In genomic region chr7:50492770-50493519, GRCh38 we compare ENCODE assay signal across 29 cellular contexts.
"Had no signal": no experiment of that assay in that cellular context is flagged by ENCODE, and none has a peak within 500 bp of the region (broad histone marks: within the 10 kb centered on the region; RNA-seq: fewer than 3 reads in every experiment).

No MANE protein-coding gene starts in this region.

- H3K27ac ChIP-seq: ascending aorta, heart left ventricle, neural progenitor cell, tibial nerve had no signal

- H3K9me3 Mint-ChIP-seq: activated naive CD4-positive, alpha-beta T cell treated with anti-CD3 and anti-CD28 coated beads, Interleukin-2, amount 10 ng/mL, durations not matched to agents 7 days and 5 days; activated naive CD8-positive, alpha-beta T cell treated with anti-CD3 and anti-CD28 coated beads, Interleukin-2, amount 10 ng/mL, durations not matched to agents 7 days and 5 days; effector memory CD8-positive, alpha-beta T cell; immature natural killer cell; natural killer cell had no signal

- H3K9ac ChIP-seq: neural progenitor cell had no signal

- H3K4me1 Mint-ChIP-seq: activated naive CD8-positive, alpha-beta T cell treated with anti-CD3 and anti-CD28 coated beads, Interleukin-2, amount 10 ng/mL, durations not matched to agents 7 days and 5 days; immature natural killer cell; natural killer cell; T-helper 17 cell had no signal

- H3K27ac Mint-ChIP-seq: activated naive CD4-positive, alpha-beta T cell treated with anti-CD3 and anti-CD28 coated beads, Interleukin-2, amount 10 ng/mL, durations not matched to agents 7 days and 5 days; activated naive CD8-positive, alpha-beta T cell treated with anti-CD3 and anti-CD28 coated beads, Interleukin-2, amount 10 ng/mL, durations not matched to agents 7 days and 5 days; brain; effector memory CD8-positive, alpha-beta T cell; immature natural killer cell; natural killer cell; neural progenitor cell; T-helper 17 cell; WTC11 had no signal

- H3K4me2 ChIP-seq: neural progenitor cell had no signal

- FAIRE-seq: urothelium cell line had no signal

- H3K9me3 ChIP-seq: ascending aorta, tibial nerve had no signal

- H3K4me3 ChIP-seq: ascending aorta, heart left ventricle, neural progenitor cell, tibial nerve had no signal

- H3K27me3 ChIP-seq: ascending aorta, neural progenitor cell, tibial nerve had no signal

- DNase-seq: activated CD4-positive, alpha-beta T cell treated with anti-CD3 and anti-CD28 coated beads for 1 hour; activated CD4-positive, alpha-beta T cell treated with anti-CD3 and anti-CD28 coated beads, Interleukin-2, amount 50 U/mL, for 1 hour; activated CD8-positive, alpha-beta memory T cell treated with anti-CD3 and anti-CD28 coated beads for 24 hours; activated CD8-positive, alpha-beta memory T cell treated with anti-CD3 and anti-CD28 coated beads, Interleukin-2, amount 50 U/mL, for 4 hours; activated gamma-delta T cell; activated naive CD4-positive, alpha-beta T cell treated with anti-CD3 and anti-CD28 coated beads, Interleukin-2, amount 10 ng/mL, durations not matched to agents 7 days and 5 days; activated naive CD8-positive, alpha-beta T cell treated with anti-CD3 and anti-CD28 coated beads, Interleukin-2, amount 10 ng/mL, durations not matched to agents 7 days and 5 days; activated T-cell treated with anti-CD3 and anti-CD28 coated beads, Interleukin-2, amount 50 U/mL, for 1 hour; cortex of kidney; effector memory CD8-positive, alpha-beta T cell; erythroblast; foreskin fibroblast; heart left ventricle; hypothalamus; immature natural killer cell; mesenchymal stem cell; natural killer cell; occipital lobe; right cardiac atrium; stimulated activated CD4-positive, alpha-beta T cell treated with anti-CD3 and anti-CD28 coated beads, Interleukin-2, amount 100 ng/mL, for 48 hours; stimulated activated naive CD4-positive, alpha-beta T cell treated with Interleukin-2 at 50 U/mL for 16 hours; T-helper 17 cell; T1000 had no signal

- H3K36me3 Mint-ChIP-seq: activated naive CD4-positive, alpha-beta T cell treated with anti-CD3 and anti-CD28 coated beads, Interleukin-2, amount 10 ng/mL, durations not matched to agents 7 days and 5 days; activated naive CD8-positive, alpha-beta T cell treated with anti-CD3 and anti-CD28 coated beads, Interleukin-2, amount 10 ng/mL, durations not matched to agents 7 days and 5 days; brain; immature natural killer cell; natural killer cell; neural progenitor cell had no signal

- H3K4me3 Mint-ChIP-seq: activated naive CD4-positive, alpha-beta T cell treated with anti-CD3 and anti-CD28 coated beads, Interleukin-2, amount 10 ng/mL, durations not matched to agents 7 days and 5 days; activated naive CD8-positive, alpha-beta T cell treated with anti-CD3 and anti-CD28 coated beads, Interleukin-2, amount 10 ng/mL, durations not matched to agents 7 days and 5 days; brain; effector memory CD8-positive, alpha-beta T cell; immature natural killer cell; natural killer cell; neural progenitor cell; T-helper 17 cell; WTC11 had no signal

- H3K36me3 ChIP-seq: ascending aorta, heart left ventricle, neural progenitor cell, tibial nerve had no signal

- H3K4me1 ChIP-seq: ascending aorta, neural progenitor cell, tibial nerve had no signal

- H2AFZ ChIP-seq: neural progenitor cell had no signal

- ATAC-seq: effector memory CD8-positive, alpha-beta T cell; heart left ventricle; right cardiac atrium; T-helper 17 cell; WTC11 had no signal
